8 cellular contexts compared by ENCODE assay signal in genomic region chrX:65821721-65822496, GRCh38.
DNase-seq lines count a peak whose midpoint lies in the region; ATAC-seq, FAIRE-seq and TF ChIP-seq lines count a peak whose summit lies in the region.

No MANE protein-coding gene starts in this region.

- H3K4me1 Mint-ChIP-seq in astrocyte (ENCODE audit: low read depth, unreplicated experiment), result no peaks in the 10 kb centered on the region

- peak; percentile 49; the same call in 2 of the 3 replicates for ATAC-seq in RWPE2 (ENCODE audit: low read depth)
- ATAC-seq in pancreas, result peak in 1 of 4 donors; percentile 19
- no peak for ATAC-seq in left lobe of liver
- ATAC-seq in GM18873 (IDR thresholded peaks at IDR 0.05; ENCODE audit: low FRiP score, unreplicated experiment), result no peak

- H3K36me3 Mint-ChIP-seq in astrocyte (ENCODE audit: low read depth, unreplicated experiment), result no peaks in the 10 kb centered on the region

- H3K79me2 ChIP-seq in GM23248 (ENCODE audit: insufficient read depth), result no peaks in the 10 kb centered on the region
- no peaks in the 10 kb centered on the region for H3K79me2 ChIP-seq in astrocyte (ENCODE audit: insufficient read depth, low read length)

- no peaks in the 10 kb centered on the region for H3K9me3 Mint-ChIP-seq in astrocyte (ENCODE audit: unreplicated experiment)

- H3K9me2 ChIP-seq in GM23248 (ENCODE audit: insufficient read depth), result no peaks in the 10 kb centered on the region

- no peak overlapping the region for H3K4me2 ChIP-seq in GM23248 (ENCODE audit: unreplicated experiment)
- peak overlapping the region; percentile 33 for H3K4me2 ChIP-seq in astrocyte (ENCODE audit: low read length)

- H2AFZ ChIP-seq in GM23248 (no peak overlapping the region), astrocyte (ENCODE audit: low read depth, low read length) (no peak overlapping the region)

- TF ChIP-seq CTCF in RWPE2 (IDR thresholded peaks at IDR 0.05; ENCODE audit: poor library complexity, severe bottlenecking), result no peak
- no peak for TF ChIP-seq CTCF in astrocyte (IDR thresholded peaks at IDR 0.05; ENCODE audit: insufficient read depth, low read depth, low read length)
- no peak for TF ChIP-seq CTCF in pancreas (IDR thresholded peaks at IDR 0.05)

- WGBS in GM23248 (ENCODE audit: low coverage in 1 of 2, low lambda C conversion rate in 2 of 2, missing lambda C conversion rate in 2 of 2), 2 experiments, result 6 to 9% methylated on average over 10 to 21 of the region's 48 CpGs
- WGBS in pancreas, 2 donors, result 6 to 38% methylated on average over 42 to 48 of the region's 48 CpGs

- DNase-seq in GM23248 (peak; percentile 1), RWPE2 (ENCODE audit: low spot score) (no peak), astrocyte (ENCODE audit: low read depth) (no peak), pancreas (peak in 1 of 6 donors; percentile 58), left lobe of liver (ENCODE audit: low spot score) (no peak), cerebellar nuclear complex (lab: John Stamatoyannopoulos, UW) (no peak), inferior parietal cortex (ENCODE audit: extremely low spot score) (no peak)

- no peak overlapping the region for H3K4me3 Mint-ChIP-seq in astrocyte (ENCODE audit: unreplicated experiment)

- FAIRE-seq in astrocyte (lab: Jason Lieb, UNC) (peak; percentile 90), pancreas (lab: Jason Lieb, UNC) (peak; percentile 65)

- H3K9ac ChIP-seq in GM23248, result no peak overlapping the region
- no peak overlapping the region for H3K9ac ChIP-seq in astrocyte (ENCODE audit: low read length)

- H4K20me1 ChIP-seq in GM23248 (ENCODE audit: insufficient read depth), result no peaks in the 10 kb centered on the region
- no peaks in the 10 kb centered on the region for H4K20me1 ChIP-seq in astrocyte (ENCODE audit: insufficient read depth, low read length)

- intact Hi-C loops in pancreas (cut with DNase I), result no loop called here

- no peak overlapping the region for H3K27ac Mint-ChIP-seq in astrocyte (ENCODE audit: unreplicated experiment)

- H3K36me3 ChIP-seq in GM23248 (ENCODE audit: low read depth) (no peaks in the 10 kb centered on the region), RWPE2 (ENCODE audit: low read depth) (no peaks in the 10 kb centered on the region), astrocyte (ENCODE audit: insufficient read depth, low read length) (no peaks in the 10 kb centered on the region), pancreas (no peaks in the 10 kb centered on the region)

- H3K27me3 ChIP-seq in GM23248 (replicated peaks; ENCODE audit: insufficient read depth) (no peaks in the 10 kb centered on the region), RWPE2 (ENCODE audit: insufficient read depth, poor library complexity, severe bottlenecking) (no peaks in the 10 kb centered on the region), astrocyte (ENCODE audit: insufficient read depth, low read length) (no peaks in the 10 kb centered on the region), pancreas (peaks cover 0 to 8% (median 4%) of the 10 kb centered on the region in 4 donors)

- in situ Hi-C loops in GM23248 (cut with MboI), result no loop called here

- H3K9me3 ChIP-seq in GM23248 (ENCODE audit: low read depth) (no peaks in the 10 kb centered on the region), RWPE2 (ENCODE audit: severe bottlenecking) (no peaks in the 10 kb centered on the region), astrocyte (ENCODE audit: insufficient read depth, low read depth, low read length) (no peaks in the 10 kb centered on the region), pancreas (no peaks in the 10 kb centered on the region)

- H3K27ac ChIP-seq in GM23248 (no peak overlapping the region), RWPE2 (ENCODE audit: poor library complexity, severe bottlenecking) (no peak overlapping the region), astrocyte (ENCODE audit: low read depth, low read length) (no peak overlapping the region), pancreas (no peak overlapping the region)

- H3K27me3 Mint-ChIP-seq in astrocyte (ENCODE audit: low read depth, unreplicated experiment), result peaks cover 3% of the 10 kb centered on the region

- H3F3A ChIP-seq in GM23248 (ENCODE audit: insufficient read depth), result no peaks in the 10 kb centered on the region

- H3K4me3 ChIP-seq in GM23248, result no peak overlapping the region
- H3K4me3 ChIP-seq in RWPE2 (ENCODE audit: severe bottlenecking), result peak overlapping the region; percentile 20
- no peak overlapping the region for H3K4me3 ChIP-seq in astrocyte (ENCODE audit: insufficient read depth, low read depth, low read length)
- H3K4me3 ChIP-seq in pancreas, result no peak overlapping the region

- H3K4me1 ChIP-seq in GM23248 (ENCODE audit: insufficient read depth), result no peaks in the 10 kb centered on the region
- H3K4me1 ChIP-seq in RWPE2 (ENCODE audit: insufficient read depth, poor library complexity, severe bottlenecking), result no peaks in the 10 kb centered on the region
- H3K4me1 ChIP-seq in astrocyte (ENCODE audit: insufficient read depth, low read length), result no peaks in the 10 kb centered on the region
- H3K4me1 ChIP-seq in pancreas, result no peaks in the 10 kb centered on the region
